Comparison of ENCODE assay signal across 8 cellular contexts in genomic region chr11:2893021-2893528, GRCh38. TPM values are rescaled to one million over a fixed set of nuclear protein-coding genes. Genes with fewer than 3 reads are reported as not detected.
DNase-seq lines count a peak whose midpoint lies in the region; ATAC-seq, FAIRE-seq and TF ChIP-seq lines count a peak whose summit lies in the region.
"Had no signal": no experiment of that assay in that cellular context is flagged by ENCODE, and none has a peak within 500 bp of the region (broad histone marks: within the 10 kb centered on the region; RNA-seq: fewer than 3 reads in every experiment).

No MANE protein-coding gene starts in this region.

- H3K27ac ChIP-seq in GM23338 (ENCODE audit: low read depth) (no peak overlapping the region), foreskin keratinocyte (no peak overlapping the region), skeletal muscle tissue (ENCODE audit: low read depth, low read length) (peak overlapping the region; percentile 18)

- no peaks in the 10 kb centered on the region for H3K9me3 ChIP-seq in skeletal muscle tissue (ENCODE audit: control insufficient read depth in 3 of 3, low read length in 3 of 3)
- H3K9me3 ChIP-seq: mucosa of descending colon had no signal

- H3K4me1 Mint-ChIP-seq in GM23338 (peaks cover 3% of the 10 kb centered on the region), T-cell (peaks cover 29 to 38% (median 30%) of the 10 kb centered on the region in 3 donors)

- H3K27ac Mint-ChIP-seq in GM23338, result no peak overlapping the region
- peak overlapping the region; percentile 88 to 91 for H3K27ac Mint-ChIP-seq in T-cell

- no peaks in the 10 kb centered on the region for H3K9me2 ChIP-seq in GM23338 (ENCODE audit: insufficient read depth)

- FAIRE-seq in GM12892 (lab: Jason Lieb, UNC), result no peak

- H3K4me2 ChIP-seq in GM23338, result peak overlapping the region; percentile 90

- TF ChIP-seq POLR2A in GM12892 (IDR thresholded peaks at IDR 0.05; ENCODE audit: low read depth, low read length), result no peak

- no peaks in the 10 kb centered on the region for H4K20me1 ChIP-seq in GM23338 (replicated peaks; ENCODE audit: insufficient read depth)

- H3K9ac ChIP-seq in skeletal muscle tissue (ENCODE audit: low read depth in 1 of 3, low read length in 3 of 3), result peak overlapping the region in 1 of 3 donors; percentile 53

- peaks cover 12% of the 10 kb centered on the region for H3K36me3 Mint-ChIP-seq in GM23338 (ENCODE audit: low read depth)
- H3K36me3 Mint-ChIP-seq in T-cell, result no peaks in the 10 kb centered on the region

- H3K9me3 Mint-ChIP-seq in GM23338 (peaks cover 32% of the 10 kb centered on the region), T-cell (no peaks in the 10 kb centered on the region)

- no peak for DNase-seq in GM23338 (ENCODE audit: low spot score)
- peak in 1 of 34 experiments; percentile 23 for DNase-seq in T-cell
- no peak for DNase-seq in foreskin keratinocyte
- DNase-seq in GM12892 (ENCODE audit: insufficient read length), result no peak

- CTCF ChIA-PET in T-cell (lab: Charles Lee), result interaction anchor here (0.6 to 2.9 kb wide), 8 partner anchors 36 to 361 kb away, joined by 3 to 21 read pairs (median 4); partner anchors contain the start of genes NAP1L4 (in 1 of the 2) and PHLDA2 (in 1 of the 2)

- peak overlapping the region; percentile 97 for H2AFZ ChIP-seq in GM23338

- H3K4me3 Mint-ChIP-seq in GM23338 (peak overlapping the region; percentile 71), T-cell (peak overlapping the region; percentile 58 to 81 (median 74))

- POLR2A ChIA-PET in T-cell (lab: Charles Lee), result no interaction called here

- peaks cover 5% of the 10 kb centered on the region for H3K27me3 ChIP-seq in GM23338 (ENCODE audit: insufficient read depth)
- H3K27me3 ChIP-seq in foreskin keratinocyte, result no peaks in the 10 kb centered on the region
- H3K27me3 ChIP-seq in skeletal muscle tissue (ENCODE audit: control insufficient read depth in 3 of 3, insufficient read depth in 3 of 3, low read length in 3 of 3), result peaks cover 0 to 2% (median 0%) of the 10 kb centered on the region in 3 donors

- H3K27me3 Mint-ChIP-seq in GM23338 (ENCODE audit: insufficient read depth, low read depth, poor library complexity) (peaks cover 47% of the 10 kb centered on the region), T-cell (no peaks in the 10 kb centered on the region)

- no peaks in the 10 kb centered on the region for H3K79me2 ChIP-seq in GM23338 (replicated peaks; ENCODE audit: insufficient read depth)

- peaks cover 15% of the 10 kb centered on the region for H3K4me1 ChIP-seq in GM23338 (ENCODE audit: insufficient read depth)
- H3K4me1 ChIP-seq in foreskin keratinocyte, result peaks cover 3% of the 10 kb centered on the region
- H3K4me1 ChIP-seq in skeletal muscle tissue (ENCODE audit: control insufficient read depth in 3 of 3, insufficient read depth in 3 of 3, low read length in 3 of 3), result peaks cover 14 to 22% (median 22%) of the 10 kb centered on the region in 3 donors

- H3K4me3 ChIP-seq in GM23338 (peak overlapping the region; percentile 60), skeletal muscle tissue (ENCODE audit: low read length in 3 of 3) (peak overlapping the region; percentile 2 to 43 (median 43))
- H3K4me3 ChIP-seq: mucosa of descending colon had no signal

- no peak for TF ChIP-seq CTCF in GM23338 (conservative IDR thresholded peaks at IDR 0.05; ENCODE audit: low read depth in 2 of 2)
- peak; percentile 56 for TF ChIP-seq CTCF in foreskin keratinocyte (conservative IDR thresholded peaks at IDR 0.05)

- peaks cover 14% of the 10 kb centered on the region; the same call in 1 of the 2 replicates for H3F3A ChIP-seq in GM23338 (replicated peaks; ENCODE audit: low read depth)

- ATAC-seq in GM23338 (no peak), T-cell (replicated peaks in 1 of 4) (no peak), foreskin keratinocyte (no peak), GM21447 (IDR thresholded peaks at IDR 0.05; ENCODE audit: unreplicated experiment) (no peak), HG03025 (IDR thresholded peaks at IDR 0.05; ENCODE audit: low FRiP score, unreplicated experiment) (no peak)

- H3K36me3 ChIP-seq in GM23338 (ENCODE audit: insufficient read depth) (no peaks in the 10 kb centered on the region), skeletal muscle tissue (ENCODE audit: control insufficient read depth in 3 of 3, insufficient read depth in 3 of 3, low read length in 3 of 3) (no peaks in the 10 kb centered on the region)

TF ChIP-seq in GM23338, 12 proteins besides CTCF, POLR2A, EP300 and RAD21:
- no peak; the same call in 1 of the 2 replicates for TF ChIP-seq POLR2AphosphoS5 (IDR thresholded peaks at IDR 0.05; ENCODE audit: low read depth)
- TF ChIP-seq REST (IDR thresholded peaks at IDR 0.05; ENCODE audit: unreplicated experiment), result no peak
- TF ChIP-seq ZNF114 (CRISPR knock-in tag; IDR thresholded peaks at IDR 0.05), result no peak
- no peak for TF ChIP-seq JUNB (IDR thresholded peaks at IDR 0.05; ENCODE audit: unreplicated experiment)
- no peak for TF ChIP-seq STAT1 (IDR thresholded peaks at IDR 0.05; ENCODE audit: unreplicated experiment)

RNA-seq across cellular contexts. Expression of gene CDKN1C, which starts 7.5 kb away (rescaled TPM):
- 22.2 and 23.5 TPM in 2 replicates for total RNA-seq in GM23338 (2014; rRNA removed; shearing (Covaris generic))
- 19.3 and 23.6 TPM in 2 replicates for polyA plus RNA-seq in GM23338 (2016; fragmentation: Nextera tagmentation; extraction: Ambion mirVana)
- 1 to 10 TPM; 2.1 to 7.0 (median 5.3) TPM for total RNA-seq in T-cell
- 2.4 and 3.2 TPM in 2 replicates for total RNA-seq in foreskin keratinocyte
- 2.6 and 2.8 TPM in 2 replicates for polyA plus RNA-seq in foreskin keratinocyte
- total RNA-seq in skeletal muscle tissue, result 209 TPM
- polyA plus RNA-seq in GM12892 (2012; ENCODE audit: missing spikeins), result not detected

RNA-seq across cellular contexts. Expression of gene PHLDA2, which starts 36.1 kb away (rescaled TPM):
- 3.8 TPM in 1 of 2 replicates, not detected in the other for total RNA-seq in GM23338 (2014; rRNA removed; shearing (Covaris generic))
- polyA plus RNA-seq in GM23338 (2016; fragmentation: Nextera tagmentation; extraction: Ambion mirVana) (16.5 and 19.2 TPM in 2 replicates), foreskin keratinocyte (165 and 166 TPM in 2 replicates)
- total RNA-seq in T-cell (1 to 10 TPM in 1 of 5 donors, under 1 TPM in 4; 0.65 to 1.3 (median 0.79) TPM), foreskin keratinocyte (36.9 and 52.6 TPM in 2 replicates), skeletal muscle tissue (not detected)
- polyA plus RNA-seq in GM12892 (2012; ENCODE audit: missing spikeins), result not detected
